ENCODE assay signal across 12 cellular contexts in genomic region chr4:22240814-22241213, GRCh38.
DNase-seq lines count a peak whose midpoint lies in the region; ATAC-seq and TF ChIP-seq lines count a peak whose summit lies in the region.
"Had no signal": no experiment of that assay in that cellular context is flagged by ENCODE, and none has a peak within 500 bp of the region (broad histone marks: within the 10 kb centered on the region; RNA-seq: fewer than 3 reads in every experiment).

No MANE protein-coding gene starts in this region.

- 84% methylated on average over 4 of the region's 4 CpGs for WGBS in hepatocyte (ENCODE audit: low lambda C conversion rate, missing lambda C conversion rate)
- 81% methylated on average over 4 of the region's 4 CpGs for WGBS in tibial nerve, 2 donors

- no peaks in the 10 kb centered on the region for H3K27me3 ChIP-seq in colonic mucosa
- H3K27me3 ChIP-seq in hepatocyte = no peaks in the 10 kb centered on the region
- no peaks in the 10 kb centered on the region for H3K27me3 ChIP-seq in tibial nerve
- H3K27me3 ChIP-seq: BLaER1 treated with 17β-estradiol and CSF1 and Interleukin-3, amounts not matched to agents 10 nM and 100 nM had no signal

- peak overlapping the region; percentile 66 for H3K4me3 Mint-ChIP-seq in activated CD4-positive, alpha-beta T cell treated with anti-CD3 and anti-CD28 coated beads, Interleukin-2, amount 10 ng/mL, durations not matched to agents 24 days and 14 days
- H3K4me3 Mint-ChIP-seq in stimulated activated naive CD8-positive, alpha-beta T cell treated with anti-CD3 and anti-CD28 coated beads, Interleukin-15, amount 100 ng/mL, for 72 hours = no peak overlapping the region
- no peak overlapping the region for H3K4me3 Mint-ChIP-seq in stimulated activated memory B cell treated with anti-CD40 and anti-IgM and Interleukin-4, amounts not matched to agents 10 μg/mL and 1 μg/mL and 100 μg/mL, for 72 hours
- H3K4me3 Mint-ChIP-seq: CD4-positive, CD25-positive, alpha-beta regulatory T cell had no signal

- H3K27ac ChIP-seq in colonic mucosa (peak overlapping the region; percentile 52), hepatocyte (no peak overlapping the region), tibial nerve (no peak overlapping the region)
- H3K27ac ChIP-seq: BLaER1 treated with 17β-estradiol and CSF1 and Interleukin-3, amounts not matched to agents 10 nM and 100 nM had no signal

- H3K4me3 ChIP-seq in colonic mucosa (no peak overlapping the region), hepatocyte (no peak overlapping the region), tibial nerve (no peak overlapping the region)
- H3K4me3 ChIP-seq: BLaER1 treated with 17β-estradiol and CSF1 and Interleukin-3, amounts not matched to agents 10 nM and 100 nM had no signal

- H3K36me3 ChIP-seq in colonic mucosa = no peaks in the 10 kb centered on the region
- no peaks in the 10 kb centered on the region for H3K36me3 ChIP-seq in hepatocyte (replicated peaks; ENCODE audit: insufficient read depth, low read depth)
- no peaks in the 10 kb centered on the region for H3K36me3 ChIP-seq in tibial nerve
- H3K36me3 ChIP-seq: BLaER1 treated with 17β-estradiol and CSF1 and Interleukin-3, amounts not matched to agents 10 nM and 100 nM had no signal

- H3K4me1 ChIP-seq in colonic mucosa (no peaks in the 10 kb centered on the region), hepatocyte (ENCODE audit: insufficient read depth) (peaks cover 8% of the 10 kb centered on the region), tibial nerve (no peaks in the 10 kb centered on the region)
- H3K4me1 ChIP-seq: BLaER1 treated with 17β-estradiol and CSF1 and Interleukin-3, amounts not matched to agents 10 nM and 100 nM had no signal

- intact Hi-C loops in activated CD4-positive, alpha-beta T cell treated with anti-CD3 and anti-CD28 coated beads, Interleukin-2, amount 10 ng/mL, durations not matched to agents 24 days and 14 days (cut with micrococcal nuclease) = no loop called here
- intact Hi-C loops in colonic mucosa (cut with DNase I) = no loop called here

- no peak overlapping the region for H2AFZ ChIP-seq in hepatocyte

- H3K9me3 Mint-ChIP-seq in activated CD4-positive, alpha-beta T cell treated with anti-CD3 and anti-CD28 coated beads, Interleukin-2, amount 10 ng/mL, durations not matched to agents 24 days and 14 days = no peaks in the 10 kb centered on the region
- peaks cover 0 to 9% of the 10 kb centered on the region in 2 donors for H3K9me3 Mint-ChIP-seq in stimulated activated naive CD8-positive, alpha-beta T cell treated with anti-CD3 and anti-CD28 coated beads, Interleukin-15, amount 100 ng/mL, for 72 hours
- peaks cover 3% of the 10 kb centered on the region for H3K9me3 Mint-ChIP-seq in stimulated activated memory B cell treated with anti-CD40 and anti-IgM and Interleukin-4, amounts not matched to agents 10 μg/mL and 1 μg/mL and 100 μg/mL, for 72 hours

- no peak for DNase-seq in activated CD4-positive, alpha-beta T cell treated with anti-CD3 and anti-CD28 coated beads, Interleukin-2, amount 10 ng/mL, durations not matched to agents 24 days and 14 days
- no peak for DNase-seq in activated CD4-positive, alpha-beta T cell treated with anti-CD3 and anti-CD28 coated beads, Interleukin-2, amount 50 U/mL, for 4 hours
- no peak for DNase-seq in stimulated activated naive CD8-positive, alpha-beta T cell treated with anti-CD3 and anti-CD28 coated beads, Interleukin-15, amount 100 ng/mL, for 72 hours
- DNase-seq in stimulated activated naive CD8-positive, alpha-beta T cell treated with anti-CD3 and anti-CD28 coated beads, Interleukin-15, Interleukin-2, amounts not matched to agents 100 U/mL and 50 U/mL, for 24 hours = no peak
- DNase-seq in colonic mucosa = no peak
- DNase-seq in hepatocyte (ENCODE audit: low spot score) = no peak
- no peak for DNase-seq in tibial nerve (ENCODE audit: low spot score in 2 of 2)
- DNase-seq: ACHN had no signal

- TF ChIP-seq CTCF in colonic mucosa (IDR thresholded peaks at IDR 0.05) = no peak
- no peak for TF ChIP-seq CTCF in hepatocyte (IDR thresholded peaks at IDR 0.05; ENCODE audit: poor library complexity)
- TF ChIP-seq CTCF in tibial nerve (IDR thresholded peaks at IDR 0.05) = no peak

- H4K20me1 ChIP-seq in hepatocyte (ENCODE audit: insufficient read depth, poor library complexity, severe bottlenecking) = no peaks in the 10 kb centered on the region
- H4K20me1 ChIP-seq: BLaER1 treated with 17β-estradiol and CSF1 and Interleukin-3, amounts not matched to agents 10 nM and 100 nM had no signal

- no peaks in the 10 kb centered on the region for H3K9me3 ChIP-seq in colonic mucosa
- H3K9me3 ChIP-seq in hepatocyte (ENCODE audit: low read depth) = no peaks in the 10 kb centered on the region
- H3K9me3 ChIP-seq in tibial nerve = peaks cover 0 to 5% (median 0%) of the 10 kb centered on the region in 4 donors
- H3K9me3 ChIP-seq: BLaER1 treated with 17β-estradiol and CSF1 and Interleukin-3, amounts not matched to agents 10 nM and 100 nM had no signal

- TF ChIP-seq EP300 in tibial nerve (IDR thresholded peaks at IDR 0.05) = no peak

- H3K36me3 Mint-ChIP-seq in activated CD4-positive, alpha-beta T cell treated with anti-CD3 and anti-CD28 coated beads, Interleukin-2, amount 10 ng/mL, durations not matched to agents 24 days and 14 days (ENCODE audit: low read depth) = no peaks in the 10 kb centered on the region
- no peaks in the 10 kb centered on the region for H3K36me3 Mint-ChIP-seq in stimulated activated memory B cell treated with anti-CD40 and anti-IgM and Interleukin-4, amounts not matched to agents 10 μg/mL and 1 μg/mL and 100 μg/mL, for 72 hours
- H3K36me3 Mint-ChIP-seq: CD4-positive, CD25-positive, alpha-beta regulatory T cell had no signal

- peak overlapping the region; percentile 76 for H3K27ac Mint-ChIP-seq in activated CD4-positive, alpha-beta T cell treated with anti-CD3 and anti-CD28 coated beads, Interleukin-2, amount 10 ng/mL, durations not matched to agents 24 days and 14 days
- H3K27ac Mint-ChIP-seq in stimulated activated naive CD8-positive, alpha-beta T cell treated with anti-CD3 and anti-CD28 coated beads, Interleukin-15, amount 100 ng/mL, for 72 hours = no peak overlapping the region
- no peak overlapping the region for H3K27ac Mint-ChIP-seq in stimulated activated memory B cell treated with anti-CD40 and anti-IgM and Interleukin-4, amounts not matched to agents 10 μg/mL and 1 μg/mL and 100 μg/mL, for 72 hours
- H3K27ac Mint-ChIP-seq: CD4-positive, CD25-positive, alpha-beta regulatory T cell had no signal

- TF ChIP-seq POLR2A in tibial nerve (IDR thresholded peaks at IDR 0.05) = no peak

- H3K4me1 Mint-ChIP-seq in activated CD4-positive, alpha-beta T cell treated with anti-CD3 and anti-CD28 coated beads, Interleukin-2, amount 10 ng/mL, durations not matched to agents 24 days and 14 days = peaks cover 35% of the 10 kb centered on the region
- H3K4me1 Mint-ChIP-seq in stimulated activated naive CD8-positive, alpha-beta T cell treated with anti-CD3 and anti-CD28 coated beads, Interleukin-15, amount 100 ng/mL, for 72 hours = peaks cover 9% of the 10 kb centered on the region
- no peaks in the 10 kb centered on the region for H3K4me1 Mint-ChIP-seq in stimulated activated memory B cell treated with anti-CD40 and anti-IgM and Interleukin-4, amounts not matched to agents 10 μg/mL and 1 μg/mL and 100 μg/mL, for 72 hours

- no peak overlapping the region for H3K4me2 ChIP-seq in hepatocyte
- H3K4me2 ChIP-seq: BLaER1 treated with 17β-estradiol and CSF1 and Interleukin-3, amounts not matched to agents 10 nM and 100 nM had no signal

- no peaks in the 10 kb centered on the region for H3K79me2 ChIP-seq in hepatocyte

- no peaks in the 10 kb centered on the region for H3K9me2 ChIP-seq in hepatocyte (replicated peaks; ENCODE audit: insufficient read depth)

- ATAC-seq in stimulated activated naive CD8-positive, alpha-beta T cell treated with anti-CD3 and anti-CD28 coated beads, Interleukin-15, amount 100 ng/mL, for 72 hours = peak; percentile 22
- ATAC-seq in stimulated activated naive CD8-positive, alpha-beta T cell treated with anti-CD3 and anti-CD28 coated beads, Interleukin-15, Interleukin-2, amounts not matched to agents 100 U/mL and 50 U/mL, for 24 hours = no peak
- peak; percentile 18 for ATAC-seq in stimulated activated memory B cell treated with anti-CD40 and anti-IgM and Interleukin-4, amounts not matched to agents 10 μg/mL and 1 μg/mL and 100 μg/mL, for 72 hours
- ATAC-seq: HCT116 had no signal

- H3K27me3 Mint-ChIP-seq in activated CD4-positive, alpha-beta T cell treated with anti-CD3 and anti-CD28 coated beads, Interleukin-2, amount 10 ng/mL, durations not matched to agents 24 days and 14 days = no peaks in the 10 kb centered on the region
- H3K27me3 Mint-ChIP-seq in stimulated activated naive CD8-positive, alpha-beta T cell treated with anti-CD3 and anti-CD28 coated beads, Interleukin-15, amount 100 ng/mL, for 72 hours = no peaks in the 10 kb centered on the region
- H3K27me3 Mint-ChIP-seq in stimulated activated memory B cell treated with anti-CD40 and anti-IgM and Interleukin-4, amounts not matched to agents 10 μg/mL and 1 μg/mL and 100 μg/mL, for 72 hours = no peaks in the 10 kb centered on the region
- H3K27me3 Mint-ChIP-seq: CD4-positive, CD25-positive, alpha-beta regulatory T cell had no signal

- no peak overlapping the region for H3K9ac ChIP-seq in colonic mucosa (ENCODE audit: low read depth in 2 of 2, low read length in 2 of 2)
- H3K9ac ChIP-seq: BLaER1 treated with 17β-estradiol and CSF1 and Interleukin-3, amounts not matched to agents 10 nM and 100 nM had no signal
